ENCODE assay signal across 17 cellular contexts in genomic region chr12:87336814-87337336, GRCh38.
"Had no signal": no experiment of that assay in that cellular context is flagged by ENCODE, and none has a peak within 500 bp of the region (broad histone marks: within the 10 kb centered on the region; RNA-seq: fewer than 3 reads in every experiment).

No MANE protein-coding gene starts in this region.

- H3K27me3 ChIP-seq: esophagus squamous epithelium, hepatocyte, neutrophil, right lobe of liver had no signal

- H3K4me3 ChIP-seq: esophagus squamous epithelium, hepatocyte, lung, mucosa of descending colon, psoas muscle, right lobe of liver had no signal

- H3K27ac ChIP-seq: esophagus squamous epithelium, hepatocyte, neutrophil, psoas muscle, right lobe of liver had no signal

- ATAC-seq: effector memory CD8-positive, alpha-beta T cell; left colon; left ventricle myocardium superior; mucosa of descending colon; naive thymus-derived CD8-positive, alpha-beta T cell; psoas muscle; right lobe of liver had no signal

- H3K4me2 ChIP-seq: hepatocyte had no signal

- H3K4me1 ChIP-seq: esophagus squamous epithelium, psoas muscle, right lobe of liver had no signal

- H2AFZ ChIP-seq: hepatocyte had no signal

- DNase-seq: cortex of kidney; effector memory CD8-positive, alpha-beta T cell; esophagus squamous epithelium; foreskin melanocyte; head of caudate nucleus; left colon; left ventricle myocardium superior; mucosa of descending colon; naive thymus-derived CD8-positive, alpha-beta T cell; psoas muscle; retina; right lobe of liver; stimulated activated CD4-positive, alpha-beta T cell treated with anti-CD3 and anti-CD28 coated beads, Interleukin-2, amount 100 ng/mL, for 24 hours; stimulated activated naive CD4-positive, alpha-beta T cell had no signal

- H3K79me2 ChIP-seq: hepatocyte had no signal

- H3K36me3 ChIP-seq: esophagus squamous epithelium, neutrophil, right lobe of liver had no signal

- H3K9me3 ChIP-seq: esophagus squamous epithelium, mucosa of descending colon, neutrophil, psoas muscle, right lobe of liver had no signal
